ENCODE assay signal across 21 cellular contexts in genomic region chr17:42917236-42917603, GRCh38. TPM values are rescaled to one million over a fixed set of nuclear protein-coding genes. Genes with fewer than 3 reads are reported as not detected.
A peak's percentile ranks its signal among the peaks of the same experiment; 100 is the strongest.
DNase-seq lines count a peak whose midpoint lies in the region; ATAC-seq, FAIRE-seq and TF ChIP-seq lines count a peak whose summit lies in the region.
"Had no signal": no experiment of that assay in that cellular context is flagged by ENCODE, and none has a peak within 500 bp of the region (broad histone marks: within the 10 kb centered on the region; RNA-seq: fewer than 3 reads in every experiment).

No MANE protein-coding gene starts in this region.

- H3T11ph ChIP-seq in H9 (ENCODE audit: low read length), result no peak overlapping the region

- ATAC-seq in foreskin keratinocyte (no peak), upper lobe of right lung (no peak)
- ATAC-seq: GM12878, Panc1 had no signal

- H3K9me3 Mint-ChIP-seq in H9 (no peaks in the 10 kb centered on the region), astrocyte (ENCODE audit: unreplicated experiment) (no peaks in the 10 kb centered on the region)

- H3K23ac ChIP-seq in H9 (ENCODE audit: insufficient read length, low read depth, low read length), result no peak overlapping the region

- peaks cover 6% of the 10 kb centered on the region; the same call in 1 of the 2 replicates for H3K4me1 ChIP-seq in H9 (ENCODE audit: insufficient read depth, low read length)
- no peaks in the 10 kb centered on the region for H3K4me1 ChIP-seq in astrocyte (ENCODE audit: insufficient read depth, low read length)
- no peaks in the 10 kb centered on the region for H3K4me1 ChIP-seq in foreskin keratinocyte
- H3K4me1 ChIP-seq in uterus, result no peaks in the 10 kb centered on the region
- peaks cover 41% of the 10 kb centered on the region for H3K4me1 ChIP-seq in upper lobe of right lung

- TF ChIP-seq CTCF in H9 (conservative IDR thresholded peaks at IDR 0.05) (no peak), astrocyte (IDR thresholded peaks at IDR 0.05; ENCODE audit: insufficient read depth, low read depth, low read length) (no peak), foreskin keratinocyte (conservative IDR thresholded peaks at IDR 0.05) (no peak), uterus (IDR thresholded peaks at IDR 0.05) (no peak), upper lobe of right lung (IDR thresholded peaks at IDR 0.05) (no peak)

- no peak overlapping the region for H4K5ac ChIP-seq in H9 (ENCODE audit: insufficient read length, low read depth, low read length)

- no peaks in the 10 kb centered on the region for H3K79me1 ChIP-seq in H9 (ENCODE audit: insufficient read depth, low read depth, low read length, poor library complexity, severe bottlenecking)

- H2AFZ ChIP-seq in H9 (ENCODE audit: low read length) (no peak overlapping the region), astrocyte (ENCODE audit: low read depth, low read length) (no peak overlapping the region)

- intact Hi-C loops in uterus (cut with DNase I; ENCODE audit: low total_unique reads), result no loop called here
- intact Hi-C loops in upper lobe of right lung (cut with DNase I), result no loop called here

- no peak overlapping the region for H2BK5ac ChIP-seq in H9 (ENCODE audit: insufficient read length, low read length)

- no peak overlapping the region for H2BK120ac ChIP-seq in H9 (ENCODE audit: low read depth, low read length, poor library complexity, severe bottlenecking)

- WGBS in H9 (ENCODE audit: extremely low coverage, insufficient read length, low lambda C conversion rate), result no CpG with 5 or more reads among the region's 8 CpGs

- H3K9ac ChIP-seq in H9 (ENCODE audit: extremely low read depth, insufficient read length, low read length) (no peak overlapping the region), astrocyte (ENCODE audit: low read length) (no peak overlapping the region)
- H3K9ac ChIP-seq: BLaER1 had no signal

- H3K23me2 ChIP-seq in H9 (ENCODE audit: insufficient read length, low read depth, low read length, poor library complexity, severe bottlenecking), result no peaks in the 10 kb centered on the region

- H3K4me3 ChIP-seq in astrocyte (ENCODE audit: insufficient read depth, low read depth, low read length), result no peak overlapping the region
- H3K4me3 ChIP-seq in uterus, result no peak overlapping the region
- no peak overlapping the region for H3K4me3 ChIP-seq in upper lobe of right lung
- H3K4me3 ChIP-seq: BLaER1, GM12878 had no signal

- no peak overlapping the region for H4K91ac ChIP-seq in H9 (ENCODE audit: insufficient read length, low read depth, low read length)

- H2BK12ac ChIP-seq in H9 (ENCODE audit: insufficient read length, low read depth, low read length), result no peak overlapping the region

- no peak overlapping the region for H2BK15ac ChIP-seq in H9 (ENCODE audit: low read depth, low read length)

- H3K27ac Mint-ChIP-seq in H9, result peak overlapping the region in 1 of 3 experiments; percentile 70; a peak in 3 of 7 replicates
- H3K27ac Mint-ChIP-seq in astrocyte (ENCODE audit: unreplicated experiment), result no peak overlapping the region

- H4K8ac ChIP-seq in H9 (replicated peaks; ENCODE audit: insufficient read length, low read depth, low read length), result no peak overlapping the region

- no peak overlapping the region for H2AK5ac ChIP-seq in H9 (ENCODE audit: insufficient read length, low read length)

- H3K4me1 Mint-ChIP-seq in H9 (peaks cover 13 to 18% of the 10 kb centered on the region in 2 experiments), astrocyte (ENCODE audit: low read depth, unreplicated experiment) (peaks cover 3% of the 10 kb centered on the region)

- H3K4me3 Mint-ChIP-seq in H9, result no peak overlapping the region
- H3K4me3 Mint-ChIP-seq in astrocyte (ENCODE audit: unreplicated experiment), result no peak overlapping the region

- H3K4ac ChIP-seq in H9 (ENCODE audit: low read depth, low read length), result no peak overlapping the region

- no peak overlapping the region for H3K4me2 ChIP-seq in H9 (ENCODE audit: insufficient read depth, insufficient read length, low read length)
- H3K4me2 ChIP-seq in astrocyte (ENCODE audit: low read length), result no peak overlapping the region
- H3K4me2 ChIP-seq: BLaER1 had no signal

- H3K36me3 Mint-ChIP-seq in H9 (ENCODE audit: insufficient read depth in 1 of 3, low read depth in 3 of 3) (no peaks in the 10 kb centered on the region), astrocyte (ENCODE audit: low read depth, unreplicated experiment) (peaks cover 3% of the 10 kb centered on the region)

- H3K14ac ChIP-seq in H9 (ENCODE audit: insufficient read depth, low read length), result no peak overlapping the region

- no peak overlapping the region for H3K27ac ChIP-seq in H9 (ENCODE audit: insufficient read length, low read depth, low read length)
- no peak overlapping the region for H3K27ac ChIP-seq in astrocyte (ENCODE audit: low read depth, low read length)
- H3K27ac ChIP-seq in foreskin keratinocyte, result no peak overlapping the region
- no peak overlapping the region for H3K27ac ChIP-seq in uterus
- H3K27ac ChIP-seq in upper lobe of right lung, result no peak overlapping the region
- H3K27ac ChIP-seq: BLaER1 had no signal

- no peak overlapping the region for H3K18ac ChIP-seq in H9 (ENCODE audit: insufficient read length, low read depth, low read length)

- no peak for TF ChIP-seq POLR2A in uterus (IDR thresholded peaks at IDR 0.05)

- no peak for FAIRE-seq in astrocyte (lab: Jason Lieb, UNC)
- FAIRE-seq: GM12878, GM18507, H54 had no signal

- H3K27me3 Mint-ChIP-seq in H9 (ENCODE audit: low read depth) (no peaks in the 10 kb centered on the region; the same call in 1 of the 2 replicates), astrocyte (ENCODE audit: low read depth, unreplicated experiment) (peaks cover 2% of the 10 kb centered on the region)

- H3K9me3 ChIP-seq in H9 (ENCODE audit: control insufficient read depth, low read depth, low read length) (no peaks in the 10 kb centered on the region), astrocyte (ENCODE audit: insufficient read depth, low read depth, low read length) (no peaks in the 10 kb centered on the region), uterus (no peaks in the 10 kb centered on the region), upper lobe of right lung (no peaks in the 10 kb centered on the region)
- H3K9me3 ChIP-seq: BLaER1 had no signal

- H3K36me3 ChIP-seq in astrocyte (ENCODE audit: insufficient read depth, low read length) (no peaks in the 10 kb centered on the region), uterus (no peaks in the 10 kb centered on the region), upper lobe of right lung (no peaks in the 10 kb centered on the region)
- H3K36me3 ChIP-seq: BLaER1 had no signal

- H4K20me1 ChIP-seq in H9 (ENCODE audit: control insufficient read depth, insufficient read depth, insufficient read length), result no peaks in the 10 kb centered on the region
- no peaks in the 10 kb centered on the region for H4K20me1 ChIP-seq in astrocyte (ENCODE audit: insufficient read depth, low read length)
- H4K20me1 ChIP-seq: BLaER1 had no signal

- H2BK20ac ChIP-seq in H9 (ENCODE audit: low read depth, low read length, poor library complexity, severe bottlenecking), result no peak overlapping the region

- no peaks in the 10 kb centered on the region for H3K27me3 ChIP-seq in H9 (ENCODE audit: insufficient read depth, low read length)
- peaks cover 20% of the 10 kb centered on the region for H3K27me3 ChIP-seq in astrocyte (ENCODE audit: insufficient read depth, low read length)
- peaks cover 16% of the 10 kb centered on the region for H3K27me3 ChIP-seq in foreskin keratinocyte
- H3K27me3 ChIP-seq in uterus, result no peaks in the 10 kb centered on the region
- no peaks in the 10 kb centered on the region for H3K27me3 ChIP-seq in upper lobe of right lung
- H3K27me3 ChIP-seq: BLaER1 had no signal

- H3K56ac ChIP-seq in H9 (ENCODE audit: insufficient read length, low read depth, low read length), result no peak overlapping the region

- DNase-seq in H9 (peak; percentile 58), astrocyte (ENCODE audit: low read depth) (peak; percentile 19), foreskin keratinocyte (peak; percentile 69 to 71), renal cortical epithelial cell (ENCODE audit: low read depth) (peak; percentile 50), NCI-H128 (lab: John Stamatoyannopoulos, UW; ENCODE audit: unreplicated experiment) (no peak), uterus (no peak), upper lobe of right lung (no peak)
- DNase-seq in activated effector memory CD4-positive, alpha-beta T cell treated with anti-CD3 and anti-CD28 coated beads, Interleukin-2, amount 50 U/mL, for 16 hours, result no peak
- DNase-seq: DND-41, GDM1, KBM-7, NCI-H1436 treated with DMSO at 0.1 percent for 48 hours, NCI-H2081, NCI-H510A, SW 1271 had no signal

- H3K79me2 ChIP-seq in H9 (ENCODE audit: insufficient read depth, low read length), result no peaks in the 10 kb centered on the region
- H3K79me2 ChIP-seq in astrocyte (ENCODE audit: insufficient read depth, low read length), result no peaks in the 10 kb centered on the region

RNA-seq across cellular contexts. Expression of gene G6PC1, which starts 16.6 kb away (rescaled TPM):
- total RNA-seq in H9 (2021) (not detected in 2 replicates), astrocyte (not detected in 2 replicates), foreskin keratinocyte (not detected in 2 replicates), renal cortical epithelial cell (not detected in 2 replicates), uterus (not detected), upper lobe of right lung (not detected)
- not detected in 2 replicates for polyA plus RNA-seq in foreskin keratinocyte
- total RNA-seq: GM12878, SK-MEL-5 had no signal
- polyA plus RNA-seq: GM12878 had no signal

RNA-seq across cellular contexts. Expression of gene AARSD1, which starts 47.0 kb away (rescaled TPM):
- 65.1 and 68.7 TPM in 2 replicates for total RNA-seq in H9 (2021)
- 42.8 and 45.2 TPM in 2 replicates for total RNA-seq in astrocyte
- total RNA-seq in foreskin keratinocyte, result 35.1 and 37.7 TPM in 2 replicates
- 50.8 and 53.9 TPM in 2 replicates for polyA plus RNA-seq in foreskin keratinocyte
- 18.4 and 19.4 TPM in 2 replicates for total RNA-seq in renal cortical epithelial cell
- 10 to 100 TPM in 3 of 4 donors, 1 to 10 TPM in 1; 5.6 to 69.9 (median 32.6) TPM for total RNA-seq in uterus
- total RNA-seq in upper lobe of right lung, result 35.0 TPM

Comparison
In these comparisons a context has a peak if more than half of its experiments do, and no peak if none do; other contexts are left out.
1. DNase-seq: peak in H9 (single experiment), astrocyte (single experiment), foreskin keratinocyte (2 of 2) and renal cortical epithelial cell (single experiment); none in NCI-H128 (single experiment), uterus (0 of 2), upper lobe of right lung (single experiment) and activated effector memory CD4-positive, alpha-beta T cell treated with anti-CD3 and anti-CD28 coated beads, Interleukin-2, amount 50 U/mL, for 16 hours (single experiment).